ENCODE assay signal across 8 cellular contexts in genomic region chr14:23727566-23728335, GRCh38.
DNase-seq lines count a peak whose midpoint lies in the region; ATAC-seq and TF ChIP-seq lines count a peak whose summit lies in the region.

No MANE protein-coding gene starts in this region.

- ATAC-seq in GM18873 (IDR thresholded peaks at IDR 0.05; ENCODE audit: low FRiP score, unreplicated experiment) = no peak
- no peak for ATAC-seq in GM19023 (IDR thresholded peaks at IDR 0.05; ENCODE audit: unreplicated experiment)
- ATAC-seq in GM19467 (IDR thresholded peaks at IDR 0.05; ENCODE audit: unreplicated experiment) = no peak

- peak; percentile 19 for TF ChIP-seq CTCF in foreskin fibroblast (IDR thresholded peaks at IDR 0.05; ENCODE audit: low read depth, low read length)

- peak; percentile 45 for DNase-seq in COLO829 (ENCODE audit: low spot score)
- DNase-seq in HCEC 1CT = peak; percentile 42
- peak; percentile 10 for DNase-seq in RPMI8226
- DNase-seq in foreskin fibroblast = peak; percentile 26 to 52
- peak; percentile 1 for DNase-seq in skeletal muscle cell (ENCODE audit: low read depth)

- H3K4me3 ChIP-seq in foreskin fibroblast (ENCODE audit: low read depth in 1 of 2, low read length in 2 of 2) (no peak overlapping the region), skeletal muscle cell (ENCODE audit: low read depth, low read length) (no peak overlapping the region)
